1 cellular context compared by ENCODE assay signal in the genomic region with DNA sequence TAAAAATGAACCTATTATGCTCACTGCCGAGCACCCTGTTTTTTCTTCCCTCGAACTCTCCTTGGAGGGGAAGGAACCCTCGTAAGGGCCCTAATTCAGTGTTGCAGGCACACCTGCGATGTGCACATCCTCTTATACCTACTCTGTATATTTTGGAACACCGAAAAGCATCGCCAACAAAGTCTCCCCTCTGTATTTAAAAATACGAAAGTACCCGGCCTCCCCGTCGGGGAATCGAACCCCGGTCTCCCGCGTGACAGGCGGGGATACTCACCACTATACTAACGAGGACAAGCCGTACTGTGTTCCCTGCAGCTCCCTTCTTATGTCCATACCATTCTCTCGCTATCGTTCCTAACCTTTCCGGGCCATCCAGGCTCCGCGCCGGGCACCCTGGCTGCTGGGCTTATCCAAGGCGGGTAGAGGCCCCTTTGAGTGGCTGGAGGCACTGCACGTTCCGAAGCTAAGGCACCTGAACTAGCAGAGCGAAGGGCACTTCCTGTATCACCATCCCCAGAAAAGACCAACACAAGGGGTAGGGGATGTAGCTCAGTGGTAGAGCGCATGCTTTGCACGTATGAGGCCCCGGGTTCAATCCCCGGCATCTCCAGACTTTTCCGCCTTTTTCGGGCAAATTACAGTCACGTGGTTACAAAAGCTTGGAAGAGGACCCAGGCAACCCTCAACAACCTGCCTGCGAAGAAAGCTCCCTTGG.
TF ChIP-seq lines count a peak whose summit lies in the region.

No MANE protein-coding gene starts in this region.

TF ChIP-seq in HEK293, 187 proteins besides CTCF, POLR2A, EP300 and RAD21 (continued from another document and continues in another):
- TF ChIP-seq, protein P1, sequence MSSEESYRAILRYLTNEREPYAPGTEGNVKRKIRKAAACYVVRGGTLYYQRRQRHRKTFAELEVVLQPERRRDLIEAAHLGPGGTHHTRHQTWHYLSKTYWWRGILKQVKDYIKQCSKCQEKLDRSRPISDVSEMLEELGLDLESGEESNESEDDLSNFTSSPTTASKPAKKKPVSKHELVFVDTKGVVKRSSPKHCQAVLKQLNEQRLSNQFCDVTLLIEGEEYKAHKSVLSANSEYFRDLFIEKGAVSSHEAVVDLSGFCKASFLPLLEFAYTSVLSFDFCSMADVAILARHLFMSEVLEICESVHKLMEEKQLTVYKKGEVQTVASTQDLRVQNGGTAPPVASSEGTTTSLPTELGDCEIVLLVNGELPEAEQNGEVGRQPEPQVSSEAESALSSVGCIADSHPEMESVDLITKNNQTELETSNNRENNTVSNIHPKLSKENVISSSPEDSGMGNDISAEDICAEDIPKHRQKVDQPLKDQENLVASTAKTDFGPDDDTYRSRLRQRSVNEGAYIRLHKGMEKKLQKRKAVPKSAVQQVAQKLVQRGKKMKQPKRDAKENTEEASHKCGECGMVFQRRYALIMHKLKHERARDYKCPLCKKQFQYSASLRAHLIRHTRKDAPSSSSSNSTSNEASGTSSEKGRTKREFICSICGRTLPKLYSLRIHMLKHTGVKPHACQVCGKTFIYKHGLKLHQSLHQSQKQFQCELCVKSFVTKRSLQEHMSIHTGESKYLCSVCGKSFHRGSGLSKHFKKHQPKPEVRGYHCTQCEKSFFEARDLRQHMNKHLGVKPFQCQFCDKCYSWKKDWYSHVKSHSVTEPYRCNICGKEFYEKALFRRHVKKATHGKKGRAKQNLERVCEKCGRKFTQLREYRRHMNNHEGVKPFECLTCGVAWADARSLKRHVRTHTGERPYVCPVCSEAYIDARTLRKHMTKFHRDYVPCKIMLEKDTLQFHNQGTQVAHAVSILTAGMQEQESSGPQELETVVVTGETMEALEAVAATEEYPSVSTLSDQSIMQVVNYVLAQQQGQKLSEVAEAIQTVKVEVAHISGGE (tag by site-specific recombination; conservative IDR thresholded peaks at IDR 0.05; ENCODE audit: low read depth), result peak; percentile 81
- TF ChIP-seq ZNF629 (tag by site-specific recombination; IDR thresholded peaks at IDR 0.05) (peak; percentile 84), ZNF16 (tag by site-specific recombination; IDR thresholded peaks at IDR 0.05; ENCODE audit: low read depth) (no peak), ZNF626 (tag by site-specific recombination; IDR thresholded peaks at IDR 0.05) (0 out of 2 replicates have a peak, but pooled peaks have one; percentile 17), ZNF274 (IDR thresholded peaks at IDR 0.05; ENCODE audit: low read length) (no peak), ZNF274 (tag by site-specific recombination; IDR thresholded peaks at IDR 0.05; ENCODE audit: borderline replicate concordance) (no peak), KLF10 (tag by site-specific recombination; IDR thresholded peaks at IDR 0.05) (no peak; the same call in none of the 2 replicates), SCRT1 (tag by site-specific recombination; IDR thresholded peaks at IDR 0.05; ENCODE audit: borderline replicate concordance) (no peak), MYNN (tag by site-specific recombination; IDR thresholded peaks at IDR 0.05; ENCODE audit: borderline replicate concordance) (no peak), ZNF600 (tag by site-specific recombination; IDR thresholded peaks at IDR 0.05) (peak; percentile 88), ZNF248 (tag by site-specific recombination; IDR thresholded peaks at IDR 0.05) (no peak), ZNF221 (tag by site-specific recombination; IDR thresholded peaks at IDR 0.05; ENCODE audit: borderline replicate concordance) (0 out of 2 replicates have a peak, but pooled peaks have one; percentile 17), ZNF335 (tag by site-specific recombination; conservative IDR thresholded peaks at IDR 0.05) (peak; percentile 94), ZNF324 (tag by site-specific recombination; IDR thresholded peaks at IDR 0.05) (peak; percentile 96), IKZF3 (tag by site-specific recombination; IDR thresholded peaks at IDR 0.05) (peak; percentile 100), HOXD13 (CRISPR knock-in tag; IDR thresholded peaks at IDR 0.05; ENCODE audit: borderline replicate concordance) (no peak), ZNF184 (tag by site-specific recombination; IDR thresholded peaks at IDR 0.05) (peak; percentile 60), MEIS1 (CRISPR knock-in tag; IDR thresholded peaks at IDR 0.05; ENCODE audit: borderline replicate concordance) (no peak), ZNF302 (tag by site-specific recombination; IDR thresholded peaks at IDR 0.05; ENCODE audit: low read depth) (no peak)
- TF ChIP-seq, protein P2, sequence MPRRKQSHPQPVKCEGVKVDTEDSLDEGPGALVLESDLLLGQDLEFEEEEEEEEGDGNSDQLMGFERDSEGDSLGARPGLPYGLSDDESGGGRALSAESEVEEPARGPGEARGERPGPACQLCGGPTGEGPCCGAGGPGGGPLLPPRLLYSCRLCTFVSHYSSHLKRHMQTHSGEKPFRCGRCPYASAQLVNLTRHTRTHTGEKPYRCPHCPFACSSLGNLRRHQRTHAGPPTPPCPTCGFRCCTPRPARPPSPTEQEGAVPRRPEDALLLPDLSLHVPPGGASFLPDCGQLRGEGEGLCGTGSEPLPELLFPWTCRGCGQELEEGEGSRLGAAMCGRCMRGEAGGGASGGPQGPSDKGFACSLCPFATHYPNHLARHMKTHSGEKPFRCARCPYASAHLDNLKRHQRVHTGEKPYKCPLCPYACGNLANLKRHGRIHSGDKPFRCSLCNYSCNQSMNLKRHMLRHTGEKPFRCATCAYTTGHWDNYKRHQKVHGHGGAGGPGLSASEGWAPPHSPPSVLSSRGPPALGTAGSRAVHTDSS (tag by site-specific recombination; IDR thresholded peaks at IDR 0.05), result peak; percentile 60
- TF ChIP-seq, protein P3, sequence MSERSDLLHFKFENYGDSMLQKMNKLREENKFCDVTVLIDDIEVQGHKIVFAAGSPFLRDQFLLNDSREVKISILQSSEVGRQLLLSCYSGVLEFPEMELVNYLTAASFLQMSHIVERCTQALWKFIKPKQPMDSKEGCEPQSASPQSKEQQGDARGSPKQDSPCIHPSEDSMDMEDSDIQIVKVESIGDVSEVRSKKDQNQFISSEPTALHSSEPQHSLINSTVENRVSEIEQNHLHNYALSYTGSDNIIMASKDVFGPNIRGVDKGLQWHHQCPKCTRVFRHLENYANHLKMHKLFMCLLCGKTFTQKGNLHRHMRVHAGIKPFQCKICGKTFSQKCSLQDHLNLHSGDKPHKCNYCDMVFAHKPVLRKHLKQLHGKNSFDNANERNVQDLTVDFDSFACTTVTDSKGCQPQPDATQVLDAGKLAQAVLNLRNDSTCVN (tag by site-specific recombination; optimal IDR thresholded peaks at IDR 0.05), result peak; percentile 36
- TF ChIP-seq, protein P4, sequence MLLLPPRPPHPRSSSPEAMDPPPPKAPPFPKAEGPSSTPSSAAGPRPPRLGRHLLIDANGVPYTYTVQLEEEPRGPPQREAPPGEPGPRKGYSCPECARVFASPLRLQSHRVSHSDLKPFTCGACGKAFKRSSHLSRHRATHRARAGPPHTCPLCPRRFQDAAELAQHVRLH (tag by site-specific recombination; IDR thresholded peaks at IDR 0.05), result peak; percentile 34
- TF ChIP-seq, protein P5, sequence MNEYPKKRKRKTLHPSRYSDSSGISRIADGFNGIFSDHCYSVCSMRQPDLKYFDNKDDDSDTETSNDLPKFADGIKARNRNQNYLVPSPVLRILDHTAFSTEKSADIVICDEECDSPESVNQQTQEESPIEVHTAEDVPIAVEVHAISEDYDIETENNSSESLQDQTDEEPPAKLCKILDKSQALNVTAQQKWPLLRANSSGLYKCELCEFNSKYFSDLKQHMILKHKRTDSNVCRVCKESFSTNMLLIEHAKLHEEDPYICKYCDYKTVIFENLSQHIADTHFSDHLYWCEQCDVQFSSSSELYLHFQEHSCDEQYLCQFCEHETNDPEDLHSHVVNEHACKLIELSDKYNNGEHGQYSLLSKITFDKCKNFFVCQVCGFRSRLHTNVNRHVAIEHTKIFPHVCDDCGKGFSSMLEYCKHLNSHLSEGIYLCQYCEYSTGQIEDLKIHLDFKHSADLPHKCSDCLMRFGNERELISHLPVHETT (tag by site-specific recombination; IDR thresholded peaks at IDR 0.05), result peak; percentile 88
- TF ChIP-seq, protein P6, sequence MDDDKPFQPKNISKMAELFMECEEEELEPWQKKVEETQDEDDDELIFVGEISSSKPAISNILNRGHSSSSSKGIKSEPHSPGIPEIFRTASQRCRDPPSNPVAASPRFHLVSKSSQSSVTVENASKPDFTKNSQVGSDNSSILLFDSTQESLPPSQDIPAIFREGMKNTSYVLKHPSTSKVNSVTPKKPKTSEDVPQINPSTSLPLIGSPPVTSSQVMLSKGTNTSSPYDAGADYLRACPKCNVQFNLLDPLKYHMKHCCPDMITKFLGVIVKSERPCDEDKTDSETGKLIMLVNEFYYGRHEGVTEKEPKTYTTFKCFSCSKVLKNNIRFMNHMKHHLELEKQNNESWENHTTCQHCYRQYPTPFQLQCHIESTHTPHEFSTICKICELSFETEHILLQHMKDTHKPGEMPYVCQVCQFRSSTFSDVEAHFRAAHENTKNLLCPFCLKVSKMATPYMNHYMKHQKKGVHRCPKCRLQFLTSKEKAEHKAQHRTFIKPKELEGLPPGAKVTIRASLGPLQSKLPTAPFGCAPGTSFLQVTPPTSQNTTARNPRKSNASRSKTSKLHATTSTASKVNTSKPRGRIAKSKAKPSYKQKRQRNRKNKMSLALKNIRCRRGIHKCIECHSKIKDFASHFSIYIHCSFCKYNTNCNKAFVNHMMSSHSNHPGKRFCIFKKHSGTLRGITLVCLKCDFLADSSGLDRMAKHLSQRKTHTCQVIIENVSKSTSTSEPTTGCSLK (tag by site-specific recombination; IDR thresholded peaks at IDR 0.05), result no peak
- TF ChIP-seq, protein P7, sequence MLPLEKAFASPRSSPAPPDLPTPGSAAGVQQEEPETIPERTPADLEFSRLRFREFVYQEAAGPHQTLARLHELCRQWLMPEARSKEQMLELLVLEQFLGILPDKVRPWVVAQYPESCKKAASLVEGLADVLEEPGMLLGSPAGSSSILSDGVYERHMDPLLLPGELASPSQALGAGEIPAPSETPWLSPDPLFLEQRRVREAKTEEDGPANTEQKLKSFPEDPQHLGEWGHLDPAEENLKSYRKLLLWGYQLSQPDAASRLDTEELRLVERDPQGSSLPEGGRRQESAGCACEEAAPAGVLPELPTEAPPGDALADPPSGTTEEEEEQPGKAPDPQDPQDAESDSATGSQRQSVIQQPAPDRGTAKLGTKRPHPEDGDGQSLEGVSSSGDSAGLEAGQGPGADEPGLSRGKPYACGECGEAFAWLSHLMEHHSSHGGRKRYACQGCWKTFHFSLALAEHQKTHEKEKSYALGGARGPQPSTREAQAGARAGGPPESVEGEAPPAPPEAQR (tag by site-specific recombination; IDR thresholded peaks at IDR 0.05), result 0 out of 2 replicates have a peak, but pooled peaks have one; percentile 24
- TF ChIP-seq, protein P8, sequence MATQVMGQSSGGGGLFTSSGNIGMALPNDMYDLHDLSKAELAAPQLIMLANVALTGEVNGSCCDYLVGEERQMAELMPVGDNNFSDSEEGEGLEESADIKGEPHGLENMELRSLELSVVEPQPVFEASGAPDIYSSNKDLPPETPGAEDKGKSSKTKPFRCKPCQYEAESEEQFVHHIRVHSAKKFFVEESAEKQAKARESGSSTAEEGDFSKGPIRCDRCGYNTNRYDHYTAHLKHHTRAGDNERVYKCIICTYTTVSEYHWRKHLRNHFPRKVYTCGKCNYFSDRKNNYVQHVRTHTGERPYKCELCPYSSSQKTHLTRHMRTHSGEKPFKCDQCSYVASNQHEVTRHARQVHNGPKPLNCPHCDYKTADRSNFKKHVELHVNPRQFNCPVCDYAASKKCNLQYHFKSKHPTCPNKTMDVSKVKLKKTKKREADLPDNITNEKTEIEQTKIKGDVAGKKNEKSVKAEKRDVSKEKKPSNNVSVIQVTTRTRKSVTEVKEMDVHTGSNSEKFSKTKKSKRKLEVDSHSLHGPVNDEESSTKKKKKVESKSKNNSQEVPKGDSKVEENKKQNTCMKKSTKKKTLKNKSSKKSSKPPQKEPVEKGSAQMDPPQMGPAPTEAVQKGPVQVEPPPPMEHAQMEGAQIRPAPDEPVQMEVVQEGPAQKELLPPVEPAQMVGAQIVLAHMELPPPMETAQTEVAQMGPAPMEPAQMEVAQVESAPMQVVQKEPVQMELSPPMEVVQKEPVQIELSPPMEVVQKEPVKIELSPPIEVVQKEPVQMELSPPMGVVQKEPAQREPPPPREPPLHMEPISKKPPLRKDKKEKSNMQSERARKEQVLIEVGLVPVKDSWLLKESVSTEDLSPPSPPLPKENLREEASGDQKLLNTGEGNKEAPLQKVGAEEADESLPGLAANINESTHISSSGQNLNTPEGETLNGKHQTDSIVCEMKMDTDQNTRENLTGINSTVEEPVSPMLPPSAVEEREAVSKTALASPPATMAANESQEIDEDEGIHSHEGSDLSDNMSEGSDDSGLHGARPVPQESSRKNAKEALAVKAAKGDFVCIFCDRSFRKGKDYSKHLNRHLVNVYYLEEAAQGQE (tag by site-specific recombination; IDR thresholded peaks at IDR 0.05), result peak; percentile 28; the same call in 1 of the 2 replicates
- TF ChIP-seq, protein P9, sequence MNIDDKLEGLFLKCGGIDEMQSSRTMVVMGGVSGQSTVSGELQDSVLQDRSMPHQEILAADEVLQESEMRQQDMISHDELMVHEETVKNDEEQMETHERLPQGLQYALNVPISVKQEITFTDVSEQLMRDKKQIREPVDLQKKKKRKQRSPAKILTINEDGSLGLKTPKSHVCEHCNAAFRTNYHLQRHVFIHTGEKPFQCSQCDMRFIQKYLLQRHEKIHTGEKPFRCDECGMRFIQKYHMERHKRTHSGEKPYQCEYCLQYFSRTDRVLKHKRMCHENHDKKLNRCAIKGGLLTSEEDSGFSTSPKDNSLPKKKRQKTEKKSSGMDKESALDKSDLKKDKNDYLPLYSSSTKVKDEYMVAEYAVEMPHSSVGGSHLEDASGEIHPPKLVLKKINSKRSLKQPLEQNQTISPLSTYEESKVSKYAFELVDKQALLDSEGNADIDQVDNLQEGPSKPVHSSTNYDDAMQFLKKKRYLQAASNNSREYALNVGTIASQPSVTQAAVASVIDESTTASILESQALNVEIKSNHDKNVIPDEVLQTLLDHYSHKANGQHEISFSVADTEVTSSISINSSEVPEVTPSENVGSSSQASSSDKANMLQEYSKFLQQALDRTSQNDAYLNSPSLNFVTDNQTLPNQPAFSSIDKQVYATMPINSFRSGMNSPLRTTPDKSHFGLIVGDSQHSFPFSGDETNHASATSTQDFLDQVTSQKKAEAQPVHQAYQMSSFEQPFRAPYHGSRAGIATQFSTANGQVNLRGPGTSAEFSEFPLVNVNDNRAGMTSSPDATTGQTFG (tag by site-specific recombination; IDR thresholded peaks at IDR 0.05; ENCODE audit: borderline replicate concordance), result 0 out of 2 replicates have a peak, but pooled peaks have one; percentile 33
- TF ChIP-seq, protein P10, sequence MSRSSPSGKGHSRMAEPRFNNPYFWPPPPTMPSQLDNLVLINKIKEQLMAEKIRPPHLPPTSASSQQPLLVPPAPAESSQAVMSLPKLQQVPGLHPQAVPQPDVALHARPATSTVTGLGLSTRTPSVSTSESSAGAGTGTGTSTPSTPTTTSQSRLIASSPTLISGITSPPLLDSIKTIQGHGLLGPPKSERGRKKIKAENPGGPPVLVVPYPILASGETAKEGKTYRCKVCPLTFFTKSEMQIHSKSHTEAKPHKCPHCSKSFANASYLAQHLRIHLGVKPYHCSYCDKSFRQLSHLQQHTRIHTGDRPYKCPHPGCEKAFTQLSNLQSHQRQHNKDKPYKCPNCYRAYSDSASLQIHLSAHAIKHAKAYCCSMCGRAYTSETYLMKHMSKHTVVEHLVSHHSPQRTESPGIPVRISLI (tag by site-specific recombination; IDR thresholded peaks at IDR 0.05), result peak; percentile 37; the same call in 1 of the 2 replicates
